7 cellular contexts compared by ENCODE assay signal in genomic region chr9:21803674-21804048, GRCh38. TPM values are rescaled to one million over a fixed set of nuclear protein-coding genes. Genes with fewer than 3 reads are reported as not detected.
DNase-seq lines count a peak whose midpoint lies in the region; ATAC-seq lines count a peak whose summit lies in the region.

No MANE protein-coding gene starts in this region.

- H3K9me3 ChIP-seq in skeletal muscle satellite cell (replicated peaks; ENCODE audit: low read length) = no peaks in the 10 kb centered on the region

- H3K36me3 Mint-ChIP-seq in T-cell = peaks cover 7% of the 10 kb centered on the region

- H3K27me3 ChIP-seq in H7 (ENCODE audit: control insufficient read depth, insufficient read depth, low read length) (peaks cover 5% of the 10 kb centered on the region; the same call in 1 of the 2 replicates), skeletal muscle satellite cell (ENCODE audit: control insufficient read depth, insufficient read depth, low read length) (no peaks in the 10 kb centered on the region)

- H3K4me2 ChIP-seq in skeletal muscle satellite cell (ENCODE audit: low read length) = peak overlapping the region; percentile 95

- POLR2A ChIA-PET in T-cell (lab: Charles Lee) = no interaction called here

- DNase-seq in H7 (no peak), T-cell (no peak), foreskin melanocyte (peak; percentile 5), MV-4-11 (lab: John Stamatoyannopoulos, UW) (no peak)

- H3K27ac Mint-ChIP-seq in T-cell = peak overlapping the region; percentile 96 to 97

- CTCF ChIA-PET in T-cell (lab: Charles Lee) = interaction anchor here (0.6 to 1.6 kb wide), 5 partner anchors 8 to 206 kb away, joined by 3 to 6 read pairs (median 3); partner anchors contain the start of gene CDKN2B (in 1 of the 2)

- peak overlapping the region; percentile 89 for H3K9ac ChIP-seq in skeletal muscle satellite cell (ENCODE audit: low read depth, low read length)

- H3K4me3 Mint-ChIP-seq in T-cell = peak overlapping the region; percentile 99 to 100 (median 99)

- peaks cover 2 to 6% of the 10 kb centered on the region in 2 donors for H3K27me3 Mint-ChIP-seq in T-cell

- peaks cover 46 to 50% (median 46%) of the 10 kb centered on the region in 3 donors for H3K4me1 Mint-ChIP-seq in T-cell

- H3K4me1 ChIP-seq in skeletal muscle satellite cell (ENCODE audit: control insufficient read depth, insufficient read depth, low read length) = peaks cover 27% of the 10 kb centered on the region

- no peaks in the 10 kb centered on the region for H3K9me3 Mint-ChIP-seq in T-cell

- H3K4me3 ChIP-seq in H7 (ENCODE audit: insufficient read depth, low read depth, low read length) (peak overlapping the region; percentile 82), skeletal muscle satellite cell (ENCODE audit: low read length) (peak overlapping the region; percentile 85)

- ATAC-seq in T-cell (replicated peaks in 1 of 4) (no peak), HG02885 (IDR thresholded peaks at IDR 0.05; ENCODE audit: poor library complexity, unreplicated experiment) (no peak), HG03135 (IDR thresholded peaks at IDR 0.05; ENCODE audit: unreplicated experiment) (no peak)

- peaks cover 6% of the 10 kb centered on the region for H3K36me3 ChIP-seq in H7 (replicated peaks; ENCODE audit: control insufficient read depth, insufficient read depth, low read length)
- peaks cover 16% of the 10 kb centered on the region for H3K36me3 ChIP-seq in skeletal muscle satellite cell (ENCODE audit: insufficient read depth, low read length)

RNA-seq across cellular contexts. Expression of gene MTAP, which starts 1.2 kb away (rescaled TPM):
- total RNA-seq in H7 (2014; rRNA removed; shearing (Covaris generic)) = 34.0 and 38.3 TPM in 2 replicates
- total RNA-seq in T-cell = 10 to 100 TPM; 32.0 to 41.9 (median 34.6) TPM
- total RNA-seq in skeletal muscle satellite cell (2012; rRNA removed) = 30.8 and 47.9 TPM in 2 replicates
